Comparison of ENCODE assay signal across 22 cellular contexts in genomic region chr5:112024769-112025168, GRCh38.
"Had no signal": no experiment of that assay in that cellular context is flagged by ENCODE, and none has a peak within 500 bp of the region (broad histone marks: within the 10 kb centered on the region; RNA-seq: fewer than 3 reads in every experiment).

No MANE protein-coding gene starts in this region.

- FAIRE-seq: islet of Langerhans had no signal

- H3K9me3 ChIP-seq: adrenal gland, body of pancreas, gastroesophageal sphincter, lower lobe of right lung, psoas muscle, right lobe of liver, tibial artery, vagina had no signal

- H3K27me3 ChIP-seq: adrenal gland, body of pancreas, gastroesophageal sphincter, heart right ventricle, right lobe of liver, tibial artery, vagina had no signal

- ATAC-seq: activated CD8-positive, alpha-beta T cell treated with anti-CD3 and anti-CD28 coated beads for 36 hours; activated T-cell treated with anti-CD3 and anti-CD28 coated beads, Interleukin-2, amount 50 U/mL, for 4 hours; body of pancreas; effector memory CD8-positive, alpha-beta T cell; gastroesophageal sphincter; heart right ventricle; left colon; lower lobe of right lung; psoas muscle; right lobe of liver; stimulated activated naive B cell treated with anti-CD40 and anti-IgM and Interleukin-4, amounts not matched to agents 10 μg/mL and 1 μg/mL and 100 μg/mL, for 72 hours; T-helper 17 cell had no signal

- DNase-seq: activated CD4-positive, alpha-beta T cell treated with anti-CD3 and anti-CD28 coated beads for 48 hours; activated CD8-positive, alpha-beta T cell treated with anti-CD3 and anti-CD28 coated beads for 36 hours; activated effector memory CD4-positive, alpha-beta T cell treated with Interleukin-2 at 50 U/mL for 16 hours; activated naive CD4-positive, alpha-beta T cell treated with anti-CD3 and anti-CD28 coated beads, Interleukin-2, amount 50 U/mL, for 16 hours; activated T-cell treated with anti-CD3 and anti-CD28 coated beads, Interleukin-2, amount 50 U/mL, for 4 hours; adrenal gland; body of pancreas; central memory CD4-positive, alpha-beta T cell; effector memory CD8-positive, alpha-beta T cell; heart right ventricle; left colon; lower lobe of right lung; psoas muscle; right lobe of liver; stimulated activated CD4-positive, alpha-beta T cell treated with anti-CD3 and anti-CD28 coated beads, Interleukin-15, amount 100 ng/mL, for 24 hours; stimulated activated CD4-positive, alpha-beta T cell treated with anti-CD3 and anti-CD28 coated beads, Interleukin-4, amount 100 ng/mL, for 1 hour; stimulated activated naive B cell treated with anti-CD40 and anti-IgM and Interleukin-4, amounts not matched to agents 10 μg/mL and 1 μg/mL and 100 μg/mL, for 72 hours; T-helper 17 cell; tibial artery had no signal

- H3K4me3 ChIP-seq: adrenal gland, body of pancreas, gastroesophageal sphincter, heart right ventricle, lower lobe of right lung, psoas muscle, right lobe of liver, tibial artery, vagina had no signal

- H3K4me1 ChIP-seq: adrenal gland, body of pancreas, heart right ventricle, lower lobe of right lung, psoas muscle, right lobe of liver, vagina had no signal

- H3K27ac ChIP-seq: adrenal gland, body of pancreas, gastroesophageal sphincter, heart right ventricle, lower lobe of right lung, psoas muscle, right lobe of liver, tibial artery, vagina had no signal

- H3K36me3 ChIP-seq: adrenal gland, gastroesophageal sphincter, heart right ventricle, lower lobe of right lung, right lobe of liver, tibial artery, vagina had no signal
